In the genomic region with DNA sequence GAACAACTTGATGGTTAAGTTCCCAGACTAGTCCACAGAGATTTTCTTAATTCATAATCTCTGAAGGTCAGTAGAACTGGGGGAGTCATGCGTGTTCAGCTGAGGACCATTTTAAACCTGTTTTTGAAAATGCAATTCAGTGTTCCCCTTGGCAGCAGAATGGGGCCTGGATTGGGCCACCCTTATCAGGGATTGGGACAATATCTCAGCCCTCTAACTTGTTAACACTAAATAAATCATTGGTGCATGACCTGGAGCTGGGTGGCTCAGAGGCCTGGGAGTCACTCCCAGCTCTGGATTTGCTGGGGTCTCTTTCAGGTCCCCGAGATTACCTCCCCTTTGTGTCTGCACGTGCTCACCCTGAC, we compare ENCODE assay signal across 8 cellular contexts. TPM values are rescaled to one million over a fixed set of nuclear protein-coding genes. Genes with fewer than 3 reads are reported as not detected.
DNase-seq lines count a peak whose midpoint lies in the region; ATAC-seq and TF ChIP-seq lines count a peak whose summit lies in the region.

No MANE protein-coding gene starts in this region.

- peak overlapping the region; percentile 39 for H2AFZ ChIP-seq in ACC112 (ENCODE audit: low read length, unreplicated experiment)

- TF ChIP-seq CTCF in neural crest cell (conservative IDR thresholded peaks at IDR 0.05) (no peak), Caco-2 (IDR thresholded peaks at IDR 0.05; ENCODE audit: insufficient read depth in 1 of 2, low read depth in 1 of 2, low read length in 1 of 2, severe bottlenecking in 1 of 2, unreplicated experiment in 1 of 2) (no peak)

- 67 to 88% methylated on average over 3 of the region's 3 CpGs for WGBS in ectodermal cell, 2 experiments

- H3K9me3 Mint-ChIP-seq in IgD-negative memory B cell (peaks cover 0 to 3% (median 0%) of the 10 kb centered on the region in 3 donors), neural crest cell (peaks cover 8% of the 10 kb centered on the region), Caco-2 (ENCODE audit: unreplicated experiment) (peaks cover 11% of the 10 kb centered on the region)

- no peak overlapping the region for H3K4me3 ChIP-seq in ACC112 (ENCODE audit: low read depth, low read length)
- H3K4me3 ChIP-seq in ectodermal cell (ENCODE audit: insufficient read depth, low read depth, low read length): no peak overlapping the region
- no peak overlapping the region for H3K4me3 ChIP-seq in Caco-2 (ENCODE audit: low read depth, low read length)

- DNase-seq in neural crest cell (ENCODE audit: low read depth, low spot score): no peak
- no peak for DNase-seq in Caco-2
- DNase-seq in pons (ENCODE audit: low spot score): no peak

- H3K36me3 Mint-ChIP-seq in IgD-negative memory B cell (peaks cover 15% of the 10 kb centered on the region), neural crest cell (ENCODE audit: low read depth) (peaks cover 27% of the 10 kb centered on the region), Caco-2 (ENCODE audit: insufficient read depth, unreplicated experiment) (peaks cover 66% of the 10 kb centered on the region)

- CTCF ChIA-PET in Caco-2 (lab: Charles Lee): interaction anchor here (1.0 to 1.2 kb wide), 3 partner anchors 73 to 204 kb away, joined by 3 to 7 read pairs (median 3); no protein-coding TSS in a partner anchor

- H3K27me3 Mint-ChIP-seq in IgD-negative memory B cell (no peaks in the 10 kb centered on the region), neural crest cell (ENCODE audit: low read depth) (no peaks in the 10 kb centered on the region), Caco-2 (ENCODE audit: insufficient read depth, unreplicated experiment) (no peaks in the 10 kb centered on the region)

- H3K4me1 Mint-ChIP-seq in IgD-negative memory B cell: peaks cover 23 to 31% (median 29%) of the 10 kb centered on the region in 3 donors
- H3K4me1 Mint-ChIP-seq in neural crest cell: peaks cover 64% of the 10 kb centered on the region
- H3K4me1 Mint-ChIP-seq in Caco-2 (ENCODE audit: low read depth, unreplicated experiment): peaks cover 16% of the 10 kb centered on the region

- H3K27ac ChIP-seq in ACC112 (ENCODE audit: low read depth, low read length): peak overlapping the region; percentile 34; the same call in 1 of the 2 replicates
- H3K27ac ChIP-seq in ectodermal cell (ENCODE audit: insufficient read depth, low read depth, low read length, poor library complexity, severe bottlenecking): peak overlapping the region; percentile 74

- H3K4me1 ChIP-seq in ACC112 (ENCODE audit: control insufficient read depth, insufficient read depth, low read length, unreplicated experiment) (peaks cover 21% of the 10 kb centered on the region), ectodermal cell (ENCODE audit: control insufficient read depth, insufficient read depth, low read length) (peaks cover 67% of the 10 kb centered on the region), Caco-2 (0 out of 2 replicates have a peak, but pooled peaks cover 5% of the 10 kb centered on the region)

- H3K4me3 Mint-ChIP-seq in IgD-negative memory B cell: peak overlapping the region in 1 of 4 donors; percentile 6
- H3K4me3 Mint-ChIP-seq in neural crest cell: peak overlapping the region; percentile 55
- no peak overlapping the region for H3K4me3 Mint-ChIP-seq in Caco-2 (ENCODE audit: unreplicated experiment)

- H3K9me3 ChIP-seq in ectodermal cell (ENCODE audit: control insufficient read depth, low read length) (no peaks in the 10 kb centered on the region), Caco-2 (no peaks in the 10 kb centered on the region)

- H3K79me2 ChIP-seq in ACC112 (ENCODE audit: control insufficient read depth, insufficient read depth, low read length, unreplicated experiment): peaks cover 28% of the 10 kb centered on the region

- POLR2A ChIA-PET in Caco-2 (lab: Charles Lee): no interaction called here

- peak overlapping the region in 2 of 3 donors; percentile 14 to 46 for H3K27ac Mint-ChIP-seq in IgD-negative memory B cell
- H3K27ac Mint-ChIP-seq in neural crest cell (ENCODE audit: unreplicated experiment): peak overlapping the region; percentile 8
- H3K27ac Mint-ChIP-seq in Caco-2 (ENCODE audit: unreplicated experiment): no peak overlapping the region

- BruUV-seq in Caco-2 (replicated peaks; lab: Mats Ljungman, UMichigan): no TSS peak

- intact Hi-C loops in Caco-2 (cut with micrococcal nuclease; ENCODE audit: unreplicated experiment): no loop called here

- H3K27me3 ChIP-seq in ACC112 (ENCODE audit: insufficient read depth, low read length) (no peaks in the 10 kb centered on the region), ectodermal cell (ENCODE audit: control insufficient read depth, insufficient read depth, low read length, poor library complexity, severe bottlenecking) (no peaks in the 10 kb centered on the region), Caco-2 (replicated peaks; ENCODE audit: control insufficient read depth, insufficient read depth, low read length) (no peaks in the 10 kb centered on the region)

- ATAC-seq in HG03095 (IDR thresholded peaks at IDR 0.05; ENCODE audit: unreplicated experiment) (no peak), HG03039 (IDR thresholded peaks at IDR 0.05; ENCODE audit: unreplicated experiment) (no peak)

- no peaks in the 10 kb centered on the region for H3K36me3 ChIP-seq in ACC112 (ENCODE audit: insufficient read depth, low read length)
- H3K36me3 ChIP-seq in ectodermal cell (ENCODE audit: control insufficient read depth, insufficient read depth, low read length): peaks cover 24% of the 10 kb centered on the region
- H3K36me3 ChIP-seq in Caco-2 (ENCODE audit: control insufficient read depth, insufficient read depth, low read length): no peaks in the 10 kb centered on the region; the same call in none of the 2 replicates

RNA-seq across cellular contexts. Expression of a gene that starts 55.3 kb away (rescaled TPM):
- 162 TPM for polyA plus RNA-seq in IgD-negative memory B cell
- polyA plus RNA-seq in ectodermal cell (2013, experiment 1 of 4): 223 TPM
- polyA plus RNA-seq in ectodermal cell (2013, experiment 2 of 4): 202 TPM
- 180 TPM for polyA plus RNA-seq in ectodermal cell (2013, experiment 3 of 4)
- polyA plus RNA-seq in ectodermal cell (2013, experiment 4 of 4): 205 TPM
- total RNA-seq in neural crest cell (91.4 and 94.1 TPM in 2 replicates), Caco-2 (2022) (102 and 104 TPM in 2 replicates)

RNA-seq across cellular contexts. Expression of a gene that starts 55.3 kb away (rescaled TPM):
- polyA plus RNA-seq in IgD-negative memory B cell: 0.93 TPM
- polyA plus RNA-seq in ectodermal cell (2013, experiment 1 of 4): 27.5 TPM
- 32.6 TPM for polyA plus RNA-seq in ectodermal cell (2013, experiment 2 of 4)
- polyA plus RNA-seq in ectodermal cell (2013, experiment 3 of 4): 19.9 TPM
- 24.0 TPM for polyA plus RNA-seq in ectodermal cell (2013, experiment 4 of 4)
- total RNA-seq in neural crest cell (19.6 and 20.4 TPM in 2 replicates), Caco-2 (2022) (19.1 and 19.8 TPM in 2 replicates)
